8 cellular contexts compared by ENCODE assay signal in genomic region chr4:2260336-2261109, GRCh38. TPM values are rescaled to one million over a fixed set of nuclear protein-coding genes. Genes with fewer than 3 reads are reported as not detected.
A peak's percentile ranks its signal among the peaks of the same experiment; 100 is the strongest.
DNase-seq lines count a peak whose midpoint lies in the region; ATAC-seq and TF ChIP-seq lines count a peak whose summit lies in the region.

No MANE protein-coding gene starts in this region.

- H3K36me3 ChIP-seq in breast epithelium (no peaks in the 10 kb centered on the region), liver (ENCODE audit: control insufficient read depth in 4 of 4, insufficient read depth in 3 of 4, low read depth in 1 of 4, low read length in 3 of 4) (peaks cover 0 to 3% (median 1%) of the 10 kb centered on the region in 4 donors), thyroid gland (peaks cover 3 to 5% of the 10 kb centered on the region in 2 donors)

- peak overlapping the region; percentile 85 to 96 for H3K27ac ChIP-seq in breast epithelium
- peak overlapping the region; percentile 61 to 63 for H3K27ac ChIP-seq in liver (ENCODE audit: low read depth in 1 of 2, low read length in 2 of 2)
- peak overlapping the region; percentile 91 to 96 (median 91) for H3K27ac ChIP-seq in thyroid gland

- TF ChIP-seq CTCF in breast epithelium (IDR thresholded peaks at IDR 0.05) (no peak), liver (IDR thresholded peaks at IDR 0.05; ENCODE audit: low read depth, low read length, missing input control) (no peak), thyroid gland (IDR thresholded peaks at IDR 0.05) (no peak), GM20000 (IDR thresholded peaks at IDR 0.05; ENCODE audit: extremely low read depth, missing control alignments) (no peak)

- TF ChIP-seq POLR2A in breast epithelium (IDR thresholded peaks at IDR 0.05): no peak
- TF ChIP-seq POLR2A in thyroid gland (IDR thresholded peaks at IDR 0.05): no peak

- WGBS in liver: 64% methylated on average over 23 of the region's 23 CpGs
- 19 to 22% methylated on average over 9 to 15 of the region's 23 CpGs for WGBS in thyroid gland, 2 donors

- intact Hi-C loops in breast epithelium (cut with DNase I; ENCODE audit: low total_unique reads) (no loop called here), thyroid gland (cut with DNase I) (loop anchor here (5.0 kb wide), 1 partner anchor 157 kb away; the partner anchor contains the start of genes CFAP99 and ZFYVE28)

- DNase-seq in activated CD4-positive, alpha-beta T cell treated with anti-CD3 and anti-CD28 coated beads for 48 hours: peak; percentile 1
- DNase-seq in activated CD4-positive, alpha-beta T cell treated with anti-CD3 and anti-CD28 coated beads, Interleukin-2, amount 50 U/mL, for 1 hour: no peak
- DNase-seq in breast epithelium (ENCODE audit: low spot score in 2 of 2) (peak in 1 of 2 donors; percentile 43), thyroid gland (peak in 1 of 2 donors; percentile 28), GM20000 (ENCODE audit: low spot score) (no peak), OCI-M2 (lab: John Stamatoyannopoulos, UW; ENCODE audit: unreplicated experiment) (no peak)

- H3K4me1 ChIP-seq in breast epithelium (peaks cover 26 to 29% of the 10 kb centered on the region in 2 donors), liver (ENCODE audit: control insufficient read depth in 4 of 4, insufficient read depth in 4 of 4, low read length in 3 of 4) (peaks cover 11 to 48% (median 22%) of the 10 kb centered on the region in 4 donors), thyroid gland (peaks cover 68 to 70% of the 10 kb centered on the region in 2 donors)

- no peak for ATAC-seq in GM21360 (IDR thresholded peaks at IDR 0.05; ENCODE audit: unreplicated experiment)

- H3K9ac ChIP-seq in liver (ENCODE audit: low read depth in 1 of 2, low read length in 2 of 2): peak overlapping the region in 1 of 2 donors; percentile 49

- H3K27me3 ChIP-seq in breast epithelium: no peaks in the 10 kb centered on the region
- H3K27me3 ChIP-seq in liver (ENCODE audit: control insufficient read depth in 4 of 4, insufficient read depth in 4 of 4, low read length in 3 of 4): no peaks in the 10 kb centered on the region
- no peaks in the 10 kb centered on the region for H3K27me3 ChIP-seq in thyroid gland

- H3K9me3 ChIP-seq in breast epithelium (no peaks in the 10 kb centered on the region), liver (ENCODE audit: control insufficient read depth in 4 of 4, low read length in 3 of 4) (no peaks in the 10 kb centered on the region), thyroid gland (no peaks in the 10 kb centered on the region)

- TF ChIP-seq RAD21 in liver (IDR thresholded peaks at IDR 0.05): no peak

- H3K4me3 ChIP-seq in breast epithelium: peak overlapping the region; percentile 90 to 99 (median 91)
- H3K4me3 ChIP-seq in liver (ENCODE audit: low read depth in 1 of 3, low read length in 3 of 3): peak overlapping the region; percentile 61 to 89 (median 74)
- H3K4me3 ChIP-seq in thyroid gland (replicated peaks in 1 of 3): peak overlapping the region; percentile 69 to 92 (median 82)

TF ChIP-seq in liver, 16 proteins besides CTCF, POLR2A, EP300 and RAD21:
- no peak for TF ChIP-seq TAF1 (conservative IDR thresholded peaks at IDR 0.05)
- TF ChIP-seq HNF4A (conservative IDR thresholded peaks at IDR 0.05): no peak
- no peak for TF ChIP-seq ATF3 (IDR thresholded peaks at IDR 0.05)

RNA-seq across cellular contexts. Expression of gene MXD4, which starts 1.4 kb away (rescaled TPM):
- total RNA-seq in breast epithelium: 10 to 100 TPM; 34.7 to 55.8 (median 37.9) TPM
- total RNA-seq in liver: 10 to 100 TPM; 17.0 to 19.6 TPM
- polyA plus RNA-seq in liver: 10 to 100 TPM in 1 of 2 donors, 1 to 10 TPM in 1; 6.5 to 14.8 TPM
- 100 to 1,000 TPM in 1 of 4 donors, 10 to 100 TPM in 3; 48.1 to 102 (median 61.9) TPM for total RNA-seq in thyroid gland

RNA-seq across cellular contexts. Expression of gene HAUS3, which starts 18.6 kb away (rescaled TPM):
- total RNA-seq in breast epithelium (10 to 100 TPM; 14.1 to 19.6 (median 17.4) TPM), liver (10 to 100 TPM in 1 of 2 donors, 1 to 10 TPM in 1; 7.1 to 13.9 TPM), thyroid gland (10 to 100 TPM; 13.0 to 30.0 (median 17.0) TPM)
- polyA plus RNA-seq in liver: 1 to 10 TPM; 2.3 to 3.4 TPM

RNA-seq across cellular contexts. Expression of gene POLN, which starts 18.6 kb away (rescaled TPM):
- total RNA-seq in breast epithelium: 1 to 10 TPM; 3.3 to 4.7 (median 4.3) TPM
- total RNA-seq in liver: 1 to 10 TPM; 1.6 to 2.3 TPM
- 1 to 10 TPM in 1 of 2 donors, under 1 TPM in 1; 0.44 to 1.3 TPM for polyA plus RNA-seq in liver
- 1 to 10 TPM; 1.5 to 5.4 (median 3.0) TPM for total RNA-seq in thyroid gland
